Comparison of ENCODE assay signal across 8 cellular contexts in genomic region chr11:86202013-86202336, GRCh38. TPM values are rescaled to one million over a fixed set of nuclear protein-coding genes. Genes with fewer than 3 reads are reported as not detected.
DNase-seq lines count a peak whose midpoint lies in the region; ATAC-seq and TF ChIP-seq lines count a peak whose summit lies in the region.

No MANE protein-coding gene starts in this region.

- POLR2A ChIA-PET in activated B cell treated with CpG ODN at 0.5 μM for 24 hours (lab: Charles Lee), result interaction anchor here (0.7 to 3.4 kb wide), 11 partner anchors 9 to 347 kb away, joined by 3 to 37 read pairs (median 6); partner anchors contain the start of genes CCDC83, EED and PICALM

- peaks cover 9% of the 10 kb centered on the region for H3K4me1 Mint-ChIP-seq in activated B cell treated with CpG ODN at 0.5 μM for 24 hours

- no peaks in the 10 kb centered on the region for H3K9me3 ChIP-seq in mononuclear cell (ENCODE audit: low read depth, low read length)

- DNase-seq in activated B cell treated with CpG ODN at 0.5 μM for 24 hours, result no peak
- DNase-seq in ACHN, result no peak
- no peak for DNase-seq in epidermal melanocyte (ENCODE audit: insufficient read length, low spot score)
- DNase-seq in hypothalamus (lab: John Stamatoyannopoulos, UW), result no peak
- no peak for DNase-seq in cerebellar cortex (ENCODE audit: low spot score)

- H3K9me3 Mint-ChIP-seq in activated B cell treated with CpG ODN at 0.5 μM for 24 hours, result no peaks in the 10 kb centered on the region

- H3K27ac Mint-ChIP-seq in activated B cell treated with CpG ODN at 0.5 μM for 24 hours, result no peak overlapping the region

- peak overlapping the region; percentile 23 for H3K4me3 ChIP-seq in mononuclear cell (ENCODE audit: low read length)

- intact Hi-C loops in activated B cell treated with CpG ODN at 0.5 μM for 24 hours (cut with micrococcal nuclease), result loop anchor here (1.0 kb wide), 5 partner anchors 9 to 160 kb away; no protein-coding TSS in a partner anchor

- no peak for TF ChIP-seq CTCF in activated B cell treated with CpG ODN at 0.5 μM for 24 hours (IDR thresholded peaks at IDR 0.05)

- no peaks in the 10 kb centered on the region for H3K27me3 Mint-ChIP-seq in activated B cell treated with CpG ODN at 0.5 μM for 24 hours

- H3K36me3 Mint-ChIP-seq in activated B cell treated with CpG ODN at 0.5 μM for 24 hours (ENCODE audit: low read depth), result no peaks in the 10 kb centered on the region

- H3K4me3 Mint-ChIP-seq in activated B cell treated with CpG ODN at 0.5 μM for 24 hours, result no peak overlapping the region

- H3K27me3 ChIP-seq in mononuclear cell (ENCODE audit: insufficient read depth, low read length), result no peaks in the 10 kb centered on the region

- CTCF ChIA-PET in activated B cell treated with CpG ODN at 0.5 μM for 24 hours (lab: Charles Lee), result interaction anchor here (0.7 to 4.6 kb wide), 9 partner anchors 8 to 160 kb away, joined by 3 to 40 read pairs (median 6); partner anchors contain the start of gene PICALM

- in situ Hi-C loops in ACHN (cut with HindIII; ENCODE audit: low pct_ligation_motif_present, low pct_unique_long_range_greater_than_20kb, low sequenced_read_pairs), result no loop called here

- peaks cover 64% of the 10 kb centered on the region for H3K4me1 ChIP-seq in mononuclear cell (ENCODE audit: insufficient read depth, low read length)

- peak; percentile 65 for ATAC-seq in GM18909 (IDR thresholded peaks at IDR 0.05; ENCODE audit: poor library complexity, unreplicated experiment)
- peak; percentile 15 for ATAC-seq in HG03097 (IDR thresholded peaks at IDR 0.05; ENCODE audit: low FRiP score, unreplicated experiment)
- ATAC-seq in activated B cell treated with CpG ODN at 0.5 μM for 24 hours (ENCODE audit: low read depth), result peak; percentile 46

RNA-seq across cellular contexts. Expression of gene EED, which starts 42.6 kb away (rescaled TPM):
- 55.2 and 63.7 TPM in 2 replicates for total RNA-seq in activated B cell treated with CpG ODN at 0.5 μM for 24 hours
- 42.7 TPM for total RNA-seq in mononuclear cell

Comparison
In these comparisons a context has a peak if more than half of its experiments do, and no peak if none do; other contexts are left out.
1. ATAC-seq: peak in every context shown above with its lines; median percentile 65 in GM18909; 46 in activated B cell treated with CpG ODN at 0.5 μM for 24 hours; 15 in HG03097.